In genomic region chr18:22405142-22405541, GRCh38 we compare ENCODE assay signal across 37 cellular contexts. TPM values are rescaled to one million over a fixed set of nuclear protein-coding genes. Genes with fewer than 3 reads are reported as not detected.
"Had no signal": no experiment of that assay in that cellular context is flagged by ENCODE, and none has a peak within 500 bp of the region (broad histone marks: within the 10 kb centered on the region; RNA-seq: fewer than 3 reads in every experiment).

No MANE protein-coding gene starts in this region.

- H3K36me3 ChIP-seq: MG63 had no signal

- DNase-seq: Karpas-422, Kasumi-1, MG63, MM.1S, MV-4-11, NCI-H1048, NCI-H1092, NCI-H1092 treated with DMSO at 0.1 percent for 48 hours, NCI-H1105, NCI-H1105 treated with DMSO at 0.1 percent for 48 hours, NCI-H1417, NCI-H1417 treated with DMSO at 0.1 percent for 48 hours, NCI-H1436, NCI-H1436 treated with DMSO at 0.1 percent for 48 hours, NCI-H146, NCI-H1694, NCI-H1694 treated with DMSO at 0.1 percent for 48 hours, NCI-H187, NCI-H187 treated with DMSO at 0.1 percent for 48 hours, NCI-H1930, NCI-H2029, NCI-H2029 treated with DMSO at 0.1 percent for 48 hours, NCI-H2081, NCI-H2081 treated with DMSO at 0.1 percent for 48 hours, NCI-H2107, NCI-H2171, NCI-H2171 treated with DMSO at 0.1 percent for 48 hours, NCI-H2227 treated with DMSO at 0.1 percent for 48 hours, NCI-H226, NCI-H345, NCI-H446, NCI-H446 treated with DMSO at 0.1 percent for 48 hours, NCI-H510A, NCI-H510A treated with DMSO at 0.1 percent for 48 hours had no signal

- H3K4me3 ChIP-seq: MG63 had no signal

- H3K27me3 ChIP-seq: MG63 had no signal

RNA-seq across cellular contexts. Expression of gene CTAGE1, which starts 12.6 kb away (rescaled TPM):
- total RNA-seq: LHCN-M2, MCF 10A, NCI-H460 had no signal
